Comparison of ENCODE assay signal across 1 cellular context in the genomic region with DNA sequence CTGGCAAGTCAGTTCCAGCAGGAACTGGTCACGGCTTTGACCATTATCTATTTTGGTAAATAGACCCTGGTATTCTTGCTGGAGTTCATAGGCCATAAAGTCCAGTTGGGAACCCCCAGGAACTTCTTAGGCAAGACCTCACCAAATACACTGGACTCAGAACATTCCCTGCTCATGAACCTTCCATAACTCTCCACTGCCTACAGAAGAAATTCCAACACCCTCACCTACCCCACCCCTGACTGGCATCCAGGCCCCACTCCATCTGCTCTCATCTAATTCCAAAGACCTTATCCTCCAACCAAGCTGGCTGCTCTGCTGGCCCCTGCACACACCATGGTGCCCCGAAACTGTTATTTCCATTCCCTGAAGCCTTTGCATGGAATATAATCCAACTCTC.
TF ChIP-seq lines count a peak whose summit lies in the region.

No MANE protein-coding gene starts in this region.

TF ChIP-seq in GM12878, 131 proteins besides CTCF, POLR2A, EP300 and RAD21:
- TF ChIP-seq, protein P1, sequence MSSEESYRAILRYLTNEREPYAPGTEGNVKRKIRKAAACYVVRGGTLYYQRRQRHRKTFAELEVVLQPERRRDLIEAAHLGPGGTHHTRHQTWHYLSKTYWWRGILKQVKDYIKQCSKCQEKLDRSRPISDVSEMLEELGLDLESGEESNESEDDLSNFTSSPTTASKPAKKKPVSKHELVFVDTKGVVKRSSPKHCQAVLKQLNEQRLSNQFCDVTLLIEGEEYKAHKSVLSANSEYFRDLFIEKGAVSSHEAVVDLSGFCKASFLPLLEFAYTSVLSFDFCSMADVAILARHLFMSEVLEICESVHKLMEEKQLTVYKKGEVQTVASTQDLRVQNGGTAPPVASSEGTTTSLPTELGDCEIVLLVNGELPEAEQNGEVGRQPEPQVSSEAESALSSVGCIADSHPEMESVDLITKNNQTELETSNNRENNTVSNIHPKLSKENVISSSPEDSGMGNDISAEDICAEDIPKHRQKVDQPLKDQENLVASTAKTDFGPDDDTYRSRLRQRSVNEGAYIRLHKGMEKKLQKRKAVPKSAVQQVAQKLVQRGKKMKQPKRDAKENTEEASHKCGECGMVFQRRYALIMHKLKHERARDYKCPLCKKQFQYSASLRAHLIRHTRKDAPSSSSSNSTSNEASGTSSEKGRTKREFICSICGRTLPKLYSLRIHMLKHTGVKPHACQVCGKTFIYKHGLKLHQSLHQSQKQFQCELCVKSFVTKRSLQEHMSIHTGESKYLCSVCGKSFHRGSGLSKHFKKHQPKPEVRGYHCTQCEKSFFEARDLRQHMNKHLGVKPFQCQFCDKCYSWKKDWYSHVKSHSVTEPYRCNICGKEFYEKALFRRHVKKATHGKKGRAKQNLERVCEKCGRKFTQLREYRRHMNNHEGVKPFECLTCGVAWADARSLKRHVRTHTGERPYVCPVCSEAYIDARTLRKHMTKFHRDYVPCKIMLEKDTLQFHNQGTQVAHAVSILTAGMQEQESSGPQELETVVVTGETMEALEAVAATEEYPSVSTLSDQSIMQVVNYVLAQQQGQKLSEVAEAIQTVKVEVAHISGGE (CRISPR knock-in tag; IDR thresholded peaks at IDR 0.05) = no peak
- no peak for TF ChIP-seq SREBF2 (IDR thresholded peaks at IDR 0.05; ENCODE audit: low read length)
- no peak for TF ChIP-seq RAD51 (IDR thresholded peaks at IDR 0.05)
- TF ChIP-seq, protein P2, sequence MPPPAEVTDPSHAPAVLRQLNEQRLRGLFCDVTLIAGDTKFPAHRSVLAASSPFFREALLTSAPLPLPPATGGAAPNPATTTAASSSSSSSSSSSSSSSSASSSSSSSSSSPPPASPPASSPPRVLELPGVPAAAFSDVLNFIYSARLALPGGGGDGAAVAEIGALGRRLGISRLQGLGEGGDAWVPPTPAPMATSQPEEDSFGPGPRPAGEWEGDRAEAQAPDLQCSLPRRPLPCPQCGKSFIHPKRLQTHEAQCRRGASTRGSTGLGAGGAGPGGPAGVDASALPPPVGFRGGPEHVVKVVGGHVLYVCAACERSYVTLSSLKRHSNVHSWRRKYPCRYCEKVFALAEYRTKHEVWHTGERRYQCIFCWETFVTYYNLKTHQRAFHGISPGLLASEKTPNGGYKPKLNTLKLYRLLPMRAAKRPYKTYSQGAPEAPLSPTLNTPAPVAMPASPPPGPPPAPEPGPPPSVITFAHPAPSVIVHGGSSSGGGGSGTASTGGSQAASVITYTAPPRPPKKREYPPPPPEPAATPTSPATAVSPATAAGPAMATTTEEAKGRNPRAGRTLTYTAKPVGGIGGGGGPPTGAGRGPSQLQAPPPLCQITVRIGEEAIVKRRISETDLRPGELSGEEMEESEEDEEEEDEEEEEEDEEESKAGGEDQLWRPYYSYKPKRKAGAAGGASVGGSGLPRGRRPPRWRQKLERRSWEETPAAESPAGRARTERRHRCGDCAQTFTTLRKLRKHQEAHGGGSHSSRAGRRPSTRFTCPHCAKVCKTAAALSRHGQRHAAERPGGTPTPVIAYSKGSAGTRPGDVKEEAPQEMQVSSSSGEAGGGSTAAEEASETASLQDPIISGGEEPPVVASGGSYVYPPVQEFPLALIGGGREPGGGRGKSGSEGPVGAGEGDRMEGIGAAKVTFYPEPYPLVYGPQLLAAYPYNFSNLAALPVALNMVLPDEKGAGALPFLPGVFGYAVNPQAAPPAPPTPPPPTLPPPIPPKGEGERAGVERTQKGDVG (CRISPR knock-in tag; IDR thresholded peaks at IDR 0.05) = no peak
- no peak for TF ChIP-seq GABPA (IDR thresholded peaks at IDR 0.05; ENCODE audit: low read depth)
- no peak for TF ChIP-seq SIN3A (IDR thresholded peaks at IDR 0.05; ENCODE audit: low read depth, low read length)
- no peak for TF ChIP-seq TCF7 (IDR thresholded peaks at IDR 0.05; ENCODE audit: borderline replicate concordance)
- TF ChIP-seq BHLHE40 (IDR thresholded peaks at IDR 0.05; ENCODE audit: borderline replicate concordance in 1 of 2, low read depth in 2 of 2, low read length in 1 of 2) = no peak
- TF ChIP-seq KDM1A (IDR thresholded peaks at IDR 0.05; ENCODE audit: borderline replicate concordance) = no peak
- TF ChIP-seq, protein P3, sequence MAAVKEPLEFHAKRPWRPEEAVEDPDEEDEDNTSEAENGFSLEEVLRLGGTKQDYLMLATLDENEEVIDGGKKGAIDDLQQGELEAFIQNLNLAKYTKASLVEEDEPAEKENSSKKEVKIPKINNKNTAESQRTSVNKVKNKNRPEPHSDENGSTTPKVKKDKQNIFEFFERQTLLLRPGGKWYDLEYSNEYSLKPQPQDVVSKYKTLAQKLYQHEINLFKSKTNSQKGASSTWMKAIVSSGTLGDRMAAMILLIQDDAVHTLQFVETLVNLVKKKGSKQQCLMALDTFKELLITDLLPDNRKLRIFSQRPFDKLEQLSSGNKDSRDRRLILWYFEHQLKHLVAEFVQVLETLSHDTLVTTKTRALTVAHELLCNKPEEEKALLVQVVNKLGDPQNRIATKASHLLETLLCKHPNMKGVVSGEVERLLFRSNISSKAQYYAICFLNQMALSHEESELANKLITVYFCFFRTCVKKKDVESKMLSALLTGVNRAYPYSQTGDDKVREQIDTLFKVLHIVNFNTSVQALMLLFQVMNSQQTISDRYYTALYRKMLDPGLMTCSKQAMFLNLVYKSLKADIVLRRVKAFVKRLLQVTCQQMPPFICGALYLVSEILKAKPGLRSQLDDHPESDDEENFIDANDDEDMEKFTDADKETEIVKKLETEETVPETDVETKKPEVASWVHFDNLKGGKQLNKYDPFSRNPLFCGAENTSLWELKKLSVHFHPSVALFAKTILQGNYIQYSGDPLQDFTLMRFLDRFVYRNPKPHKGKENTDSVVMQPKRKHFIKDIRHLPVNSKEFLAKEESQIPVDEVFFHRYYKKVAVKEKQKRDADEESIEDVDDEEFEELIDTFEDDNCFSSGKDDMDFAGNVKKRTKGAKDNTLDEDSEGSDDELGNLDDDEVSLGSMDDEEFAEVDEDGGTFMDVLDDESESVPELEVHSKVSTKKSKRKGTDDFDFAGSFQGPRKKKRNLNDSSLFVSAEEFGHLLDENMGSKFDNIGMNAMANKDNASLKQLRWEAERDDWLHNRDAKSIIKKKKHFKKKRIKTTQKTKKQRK (IDR thresholded peaks at IDR 0.05; ENCODE audit: low read depth, low read length) = no peak
- TF ChIP-seq RCOR1 (conservative IDR thresholded peaks at IDR 0.05; ENCODE audit: low read depth, low read length) = no peak
- no peak for TF ChIP-seq CHD1 (IDR thresholded peaks at IDR 0.05; ENCODE audit: low read depth, low read length)
- no peak for TF ChIP-seq HDAC6 (IDR thresholded peaks at IDR 0.05; ENCODE audit: unreplicated experiment)
- TF ChIP-seq, protein P4, sequence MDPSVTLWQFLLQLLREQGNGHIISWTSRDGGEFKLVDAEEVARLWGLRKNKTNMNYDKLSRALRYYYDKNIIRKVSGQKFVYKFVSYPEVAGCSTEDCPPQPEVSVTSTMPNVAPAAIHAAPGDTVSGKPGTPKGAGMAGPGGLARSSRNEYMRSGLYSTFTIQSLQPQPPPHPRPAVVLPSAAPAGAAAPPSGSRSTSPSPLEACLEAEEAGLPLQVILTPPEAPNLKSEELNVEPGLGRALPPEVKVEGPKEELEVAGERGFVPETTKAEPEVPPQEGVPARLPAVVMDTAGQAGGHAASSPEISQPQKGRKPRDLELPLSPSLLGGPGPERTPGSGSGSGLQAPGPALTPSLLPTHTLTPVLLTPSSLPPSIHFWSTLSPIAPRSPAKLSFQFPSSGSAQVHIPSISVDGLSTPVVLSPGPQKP (IDR thresholded peaks at IDR 0.05; ENCODE audit: low read depth, low read length) = no peak
TF ChIP-seq in GM12878: peak in this region for 0.
